In genomic region chr10:126110434-126110833, GRCh38 we compare ENCODE assay signal across 16 cellular contexts.
DNase-seq lines count a peak whose midpoint lies in the region; ATAC-seq, FAIRE-seq and TF ChIP-seq lines count a peak whose summit lies in the region.
"Had no signal": no experiment of that assay in that cellular context is flagged by ENCODE, and none has a peak within 500 bp of the region (broad histone marks: within the 10 kb centered on the region; RNA-seq: fewer than 3 reads in every experiment).

No MANE protein-coding gene starts in this region.

- DNase-seq in MCF 10A (ENCODE audit: unreplicated experiment) (peak; percentile 26), breast epithelium (ENCODE audit: low spot score in 2 of 2) (no peak), astrocyte (ENCODE audit: low read depth) (peak; percentile 52), right atrium auricular region (ENCODE audit: low spot score) (peak; percentile 57), upper lobe of right lung (no peak), C1 segment of cervical spinal cord (lab: John Stamatoyannopoulos, UW) (no peak), progenitor cell of endocrine pancreas (ENCODE audit: low spot score, unreplicated experiment) (no peak)
- DNase-seq: 8988T; activated CD8-positive, alpha-beta memory T cell treated with anti-CD3 and anti-CD28 coated beads for 24 hours; activated gamma-delta T cell; NCI-H526; spleen; T-helper 9 cell had no signal

- FAIRE-seq in astrocyte (lab: Jason Lieb, UNC), result no peak
- FAIRE-seq: HTR-8/SVneo had no signal

- H3K36me3 Mint-ChIP-seq in MCF 10A (ENCODE audit: insufficient read depth, unreplicated experiment), result no peaks in the 10 kb centered on the region
- peaks cover 37% of the 10 kb centered on the region for H3K36me3 Mint-ChIP-seq in astrocyte (ENCODE audit: low read depth, unreplicated experiment)
- H3K36me3 Mint-ChIP-seq in progenitor cell of endocrine pancreas (ENCODE audit: insufficient read depth), result no peaks in the 10 kb centered on the region

- intact Hi-C loops in MCF 10A (cut with micrococcal nuclease), result no loop called here
- intact Hi-C loops in breast epithelium (cut with DNase I; ENCODE audit: low total_unique reads), result no loop called here
- intact Hi-C loops in upper lobe of right lung (cut with DNase I), result no loop called here

- no peaks in the 10 kb centered on the region for H3K79me2 ChIP-seq in astrocyte (ENCODE audit: insufficient read depth, low read length)

- BruUV-seq in MCF 10A (replicated peaks; lab: Mats Ljungman, UMichigan), result no TSS peak

- TF ChIP-seq CTCF in MCF 10A (IDR thresholded peaks at IDR 0.05; ENCODE audit: unreplicated experiment), result no peak
- no peak for TF ChIP-seq CTCF in breast epithelium (IDR thresholded peaks at IDR 0.05)
- no peak for TF ChIP-seq CTCF in astrocyte (IDR thresholded peaks at IDR 0.05; ENCODE audit: insufficient read depth, low read depth, low read length)
- TF ChIP-seq CTCF in right atrium auricular region (IDR thresholded peaks at IDR 0.05), result no peak
- TF ChIP-seq CTCF in upper lobe of right lung (IDR thresholded peaks at IDR 0.05), result no peak
- TF ChIP-seq CTCF in progenitor cell of endocrine pancreas (IDR thresholded peaks at IDR 0.05; ENCODE audit: unreplicated experiment), result no peak

- H3K4me3 ChIP-seq in breast epithelium (no peak overlapping the region), astrocyte (ENCODE audit: insufficient read depth, low read depth, low read length) (no peak overlapping the region), right atrium auricular region (no peak overlapping the region), upper lobe of right lung (no peak overlapping the region)
- H3K4me3 ChIP-seq: spleen had no signal

- H3K36me3 ChIP-seq in breast epithelium (no peaks in the 10 kb centered on the region), astrocyte (ENCODE audit: insufficient read depth, low read length) (peaks cover 34% of the 10 kb centered on the region), right atrium auricular region (no peaks in the 10 kb centered on the region), upper lobe of right lung (no peaks in the 10 kb centered on the region)
- H3K36me3 ChIP-seq: spleen had no signal

- H3K4me1 Mint-ChIP-seq in MCF 10A (ENCODE audit: insufficient read depth, unreplicated experiment), result peaks cover 6% of the 10 kb centered on the region
- peaks cover 14% of the 10 kb centered on the region for H3K4me1 Mint-ChIP-seq in astrocyte (ENCODE audit: low read depth, unreplicated experiment)
- H3K4me1 Mint-ChIP-seq in progenitor cell of endocrine pancreas (ENCODE audit: low read depth), result peaks cover 10% of the 10 kb centered on the region

- peak overlapping the region; percentile 31 for H3K4me2 ChIP-seq in astrocyte (ENCODE audit: low read length)

- H3K27ac Mint-ChIP-seq in MCF 10A (ENCODE audit: low read depth, unreplicated experiment) (no peak overlapping the region), astrocyte (ENCODE audit: unreplicated experiment) (no peak overlapping the region), progenitor cell of endocrine pancreas (no peak overlapping the region)

- H3K27me3 ChIP-seq in breast epithelium (no peaks in the 10 kb centered on the region), astrocyte (ENCODE audit: insufficient read depth, low read length) (no peaks in the 10 kb centered on the region), right atrium auricular region (no peaks in the 10 kb centered on the region), upper lobe of right lung (no peaks in the 10 kb centered on the region)
- H3K27me3 ChIP-seq: spleen had no signal

- H3K9me3 ChIP-seq in breast epithelium, result no peaks in the 10 kb centered on the region
- no peaks in the 10 kb centered on the region for H3K9me3 ChIP-seq in astrocyte (ENCODE audit: insufficient read depth, low read depth, low read length)
- no peaks in the 10 kb centered on the region for H3K9me3 ChIP-seq in right atrium auricular region
- no peaks in the 10 kb centered on the region for H3K9me3 ChIP-seq in upper lobe of right lung
- H3K9me3 ChIP-seq: spleen had no signal

- peak; percentile 73 for ATAC-seq in upper lobe of right lung
- ATAC-seq in GM21360 (IDR thresholded peaks at IDR 0.05; ENCODE audit: unreplicated experiment), result no peak

- H3K9me3 Mint-ChIP-seq in MCF 10A (ENCODE audit: unreplicated experiment) (no peaks in the 10 kb centered on the region), astrocyte (ENCODE audit: unreplicated experiment) (peaks cover 2% of the 10 kb centered on the region), progenitor cell of endocrine pancreas (ENCODE audit: low read depth) (no peaks in the 10 kb centered on the region)

- H3K4me3 Mint-ChIP-seq in MCF 10A (ENCODE audit: unreplicated experiment) (no peak overlapping the region), astrocyte (ENCODE audit: unreplicated experiment) (no peak overlapping the region), progenitor cell of endocrine pancreas (ENCODE audit: low read depth) (no peak overlapping the region)

- H3K27ac ChIP-seq in breast epithelium (peak overlapping the region in 1 of 2 donors; percentile 44), astrocyte (ENCODE audit: low read depth, low read length) (no peak overlapping the region), right atrium auricular region (no peak overlapping the region), upper lobe of right lung (no peak overlapping the region)
- H3K27ac ChIP-seq: RWPE1, spleen had no signal

- no peaks in the 10 kb centered on the region for H3K27me3 Mint-ChIP-seq in MCF 10A (ENCODE audit: insufficient read depth, unreplicated experiment)
- H3K27me3 Mint-ChIP-seq in astrocyte (ENCODE audit: low read depth, unreplicated experiment), result no peaks in the 10 kb centered on the region
- H3K27me3 Mint-ChIP-seq in progenitor cell of endocrine pancreas, result peaks cover 10% of the 10 kb centered on the region

- no peaks in the 10 kb centered on the region for H4K20me1 ChIP-seq in astrocyte (ENCODE audit: insufficient read depth, low read length)

- TF ChIP-seq POLR2A in breast epithelium (IDR thresholded peaks at IDR 0.05), result no peak

- CTCF ChIA-PET in MCF 10A (lab: Yijun Ruan, JAX), result no interaction called here

- no peaks in the 10 kb centered on the region for H3K4me1 ChIP-seq in breast epithelium
- H3K4me1 ChIP-seq in astrocyte (ENCODE audit: insufficient read depth, low read length), result peaks cover 9% of the 10 kb centered on the region
- H3K4me1 ChIP-seq in right atrium auricular region, result no peaks in the 10 kb centered on the region
- no peaks in the 10 kb centered on the region for H3K4me1 ChIP-seq in upper lobe of right lung
- H3K4me1 ChIP-seq: spleen had no signal

- H3K9ac ChIP-seq in astrocyte (ENCODE audit: low read length), result no peak overlapping the region

- POLR2A ChIA-PET in MCF 10A (lab: Yijun Ruan, JAX), result no interaction called here

- no peak overlapping the region for H2AFZ ChIP-seq in astrocyte (ENCODE audit: low read depth, low read length)

Comparison
In these comparisons a context has a peak if more than half of its experiments do, and no peak if none do; other contexts are left out.
1. DNase-seq: peak in MCF 10A (single experiment), astrocyte (single experiment) and right atrium auricular region (single experiment); none in breast epithelium (0 of 2), upper lobe of right lung (single experiment), C1 segment of cervical spinal cord (0 of 14) and progenitor cell of endocrine pancreas (single experiment).